ENCODE assay signal across 27 cellular contexts in the genomic region with DNA sequence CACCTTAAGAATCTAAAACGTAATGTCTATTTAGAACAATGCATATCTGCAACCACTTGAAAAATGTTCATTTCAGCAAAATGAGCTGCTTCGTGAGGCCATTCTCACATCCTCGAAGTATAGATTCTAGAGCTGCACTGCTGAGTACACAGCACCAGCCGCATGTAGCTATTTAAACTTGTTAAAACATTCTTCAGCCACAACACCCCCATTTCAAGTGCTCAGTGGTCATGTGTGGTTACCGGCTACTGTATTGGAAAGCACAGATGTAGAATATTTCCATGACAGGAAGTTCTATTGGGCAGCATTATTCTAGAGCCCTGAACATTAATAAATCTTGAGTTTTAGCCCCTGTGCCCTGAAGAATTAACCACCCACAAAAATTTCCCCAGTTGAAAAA.
"Had no signal": no experiment of that assay in that cellular context is flagged by ENCODE, and none has a peak within 500 bp of the region (broad histone marks: within the 10 kb centered on the region; RNA-seq: fewer than 3 reads in every experiment).

No MANE protein-coding gene starts in this region.

- H3K4me3 ChIP-seq: hepatocyte, left lung, lower lobe of right lung, pancreas, prostate gland, spleen, suprapubic skin, thoracic aorta, tibial artery, upper lobe of right lung had no signal

- H3K27ac Mint-ChIP-seq: naive thymus-derived CD8-positive, alpha-beta T cell; stimulated activated effector memory CD8-positive, alpha-beta T cell treated with anti-CD3 and anti-CD28 coated beads, Interleukin-12 subunit alpha, Interleukin-12 subunit beta, amount 100 ng/mL, for 72 hours; stimulated activated naive CD8-positive, alpha-beta T cell treated with anti-CD3 and anti-CD28 coated beads, Interleukin-15, Interleukin-2, amounts not matched to agents 100 ng/mL and 50 ng/mL, for 24 hours had no signal

- H3K9me3 ChIP-seq: left lung, lower lobe of right lung, pancreas, prostate gland, spleen, suprapubic skin, thoracic aorta, tibial artery, upper lobe of right lung had no signal

- H3K4me2 ChIP-seq: hepatocyte had no signal

- H2AFZ ChIP-seq: hepatocyte had no signal

- H3K36me3 ChIP-seq: prostate gland had no signal

- H3K4me1 ChIP-seq: left lung, lower lobe of right lung, pancreas, prostate gland, spleen, suprapubic skin, tibial artery, upper lobe of right lung had no signal

- H3K4me1 Mint-ChIP-seq: stimulated activated effector memory CD8-positive, alpha-beta T cell treated with anti-CD3 and anti-CD28 coated beads, Interleukin-12 subunit alpha, Interleukin-12 subunit beta, amount 100 ng/mL, for 72 hours had no signal

- H3K27ac ChIP-seq: hepatocyte, left lung, lower lobe of right lung, pancreas, prostate gland, spleen, suprapubic skin, thoracic aorta, tibial artery, upper lobe of right lung had no signal

- DNase-seq: kidney; left colon; left lung; lower lobe of right lung; mammary epithelial cell; mesenchymal stem cell; naive thymus-derived CD8-positive, alpha-beta T cell; pancreas; posterior cingulate gyrus; retina; right cardiac atrium; small intestine; spleen; stimulated activated CD4-positive, alpha-beta T cell treated with anti-CD3 and anti-CD28 coated beads, Interleukin-4, amount 100 ng/mL, for 24 hours; stimulated activated naive CD4-positive, alpha-beta T cell; tibial artery; trophoblast cell; upper lobe of right lung had no signal

- ATAC-seq: left colon; left lung; lower lobe of right lung; naive thymus-derived CD8-positive, alpha-beta T cell; pancreas; right cardiac atrium; sciatic nerve; stimulated activated effector memory CD8-positive, alpha-beta T cell treated with anti-CD3 and anti-CD28 coated beads, Interleukin-12 subunit alpha, Interleukin-12 subunit beta, amount 100 ng/mL, for 72 hours; upper lobe of right lung had no signal

- H3K9me3 Mint-ChIP-seq: naive thymus-derived CD8-positive, alpha-beta T cell; stimulated activated effector memory CD8-positive, alpha-beta T cell treated with anti-CD3 and anti-CD28 coated beads, Interleukin-12 subunit alpha, Interleukin-12 subunit beta, amount 100 ng/mL, for 72 hours; stimulated activated naive CD8-positive, alpha-beta T cell treated with anti-CD3 and anti-CD28 coated beads, Interleukin-15, Interleukin-2, amounts not matched to agents 100 ng/mL and 50 ng/mL, for 24 hours had no signal

- H3K27me3 ChIP-seq: hepatocyte, left lung, pancreas, spleen, suprapubic skin, tibial artery, upper lobe of right lung had no signal

- H3K27me3 Mint-ChIP-seq: naive thymus-derived CD8-positive, alpha-beta T cell had no signal

- H3K79me2 ChIP-seq: hepatocyte had no signal

- H3K4me3 Mint-ChIP-seq: naive thymus-derived CD8-positive, alpha-beta T cell; stimulated activated effector memory CD8-positive, alpha-beta T cell treated with anti-CD3 and anti-CD28 coated beads, Interleukin-12 subunit alpha, Interleukin-12 subunit beta, amount 100 ng/mL, for 72 hours; stimulated activated naive CD8-positive, alpha-beta T cell treated with anti-CD3 and anti-CD28 coated beads, Interleukin-15, Interleukin-2, amounts not matched to agents 100 ng/mL and 50 ng/mL, for 24 hours had no signal

- FAIRE-seq: islet of Langerhans, kidney, pancreas, small intestine, urothelium cell line had no signal
